Comparison of ENCODE assay signal across 1 cellular context in genomic region chr6:46538800-46539199, GRCh38.
A peak's percentile ranks its signal among the peaks of the same experiment; 100 is the strongest.
TF ChIP-seq lines count a peak whose summit lies in the region.

No MANE protein-coding gene starts in this region.

TF ChIP-seq in H1, 55 proteins besides CTCF, POLR2A, EP300 and RAD21 (continued from another document):
- TF ChIP-seq ATF2 (IDR thresholded peaks at IDR 0.05; ENCODE audit: low read length) (no peak), USF2 (IDR thresholded peaks at IDR 0.05; ENCODE audit: low read length) (peak; percentile 36; the same call in 1 of the 2 replicates)
